In genomic region chr20:431012-431904, GRCh38 we compare ENCODE assay signal across 1 cellular context.
TF ChIP-seq lines count a peak whose summit lies in the region.

No MANE protein-coding gene starts in this region.

TF ChIP-seq in HepG2, 621 proteins besides CTCF, POLR2A, EP300 and RAD21 (continued from another document and continues in another):
- TF ChIP-seq, protein P1, sequence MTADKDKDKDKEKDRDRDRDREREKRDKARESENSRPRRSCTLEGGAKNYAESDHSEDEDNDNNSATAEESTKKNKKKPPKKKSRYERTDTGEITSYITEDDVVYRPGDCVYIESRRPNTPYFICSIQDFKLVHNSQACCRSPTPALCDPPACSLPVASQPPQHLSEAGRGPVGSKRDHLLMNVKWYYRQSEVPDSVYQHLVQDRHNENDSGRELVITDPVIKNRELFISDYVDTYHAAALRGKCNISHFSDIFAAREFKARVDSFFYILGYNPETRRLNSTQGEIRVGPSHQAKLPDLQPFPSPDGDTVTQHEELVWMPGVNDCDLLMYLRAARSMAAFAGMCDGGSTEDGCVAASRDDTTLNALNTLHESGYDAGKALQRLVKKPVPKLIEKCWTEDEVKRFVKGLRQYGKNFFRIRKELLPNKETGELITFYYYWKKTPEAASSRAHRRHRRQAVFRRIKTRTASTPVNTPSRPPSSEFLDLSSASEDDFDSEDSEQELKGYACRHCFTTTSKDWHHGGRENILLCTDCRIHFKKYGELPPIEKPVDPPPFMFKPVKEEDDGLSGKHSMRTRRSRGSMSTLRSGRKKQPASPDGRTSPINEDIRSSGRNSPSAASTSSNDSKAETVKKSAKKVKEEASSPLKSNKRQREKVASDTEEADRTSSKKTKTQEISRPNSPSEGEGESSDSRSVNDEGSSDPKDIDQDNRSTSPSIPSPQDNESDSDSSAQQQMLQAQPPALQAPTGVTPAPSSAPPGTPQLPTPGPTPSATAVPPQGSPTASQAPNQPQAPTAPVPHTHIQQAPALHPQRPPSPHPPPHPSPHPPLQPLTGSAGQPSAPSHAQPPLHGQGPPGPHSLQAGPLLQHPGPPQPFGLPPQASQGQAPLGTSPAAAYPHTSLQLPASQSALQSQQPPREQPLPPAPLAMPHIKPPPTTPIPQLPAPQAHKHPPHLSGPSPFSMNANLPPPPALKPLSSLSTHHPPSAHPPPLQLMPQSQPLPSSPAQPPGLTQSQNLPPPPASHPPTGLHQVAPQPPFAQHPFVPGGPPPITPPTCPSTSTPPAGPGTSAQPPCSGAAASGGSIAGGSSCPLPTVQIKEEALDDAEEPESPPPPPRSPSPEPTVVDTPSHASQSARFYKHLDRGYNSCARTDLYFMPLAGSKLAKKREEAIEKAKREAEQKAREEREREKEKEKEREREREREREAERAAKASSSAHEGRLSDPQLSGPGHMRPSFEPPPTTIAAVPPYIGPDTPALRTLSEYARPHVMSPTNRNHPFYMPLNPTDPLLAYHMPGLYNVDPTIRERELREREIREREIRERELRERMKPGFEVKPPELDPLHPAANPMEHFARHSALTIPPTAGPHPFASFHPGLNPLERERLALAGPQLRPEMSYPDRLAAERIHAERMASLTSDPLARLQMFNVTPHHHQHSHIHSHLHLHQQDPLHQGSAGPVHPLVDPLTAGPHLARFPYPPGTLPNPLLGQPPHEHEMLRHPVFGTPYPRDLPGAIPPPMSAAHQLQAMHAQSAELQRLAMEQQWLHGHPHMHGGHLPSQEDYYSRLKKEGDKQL (CRISPR knock-in tag; IDR thresholded peaks at IDR 0.05; ENCODE audit: low read depth), result no peak
- TF ChIP-seq, protein P2, sequence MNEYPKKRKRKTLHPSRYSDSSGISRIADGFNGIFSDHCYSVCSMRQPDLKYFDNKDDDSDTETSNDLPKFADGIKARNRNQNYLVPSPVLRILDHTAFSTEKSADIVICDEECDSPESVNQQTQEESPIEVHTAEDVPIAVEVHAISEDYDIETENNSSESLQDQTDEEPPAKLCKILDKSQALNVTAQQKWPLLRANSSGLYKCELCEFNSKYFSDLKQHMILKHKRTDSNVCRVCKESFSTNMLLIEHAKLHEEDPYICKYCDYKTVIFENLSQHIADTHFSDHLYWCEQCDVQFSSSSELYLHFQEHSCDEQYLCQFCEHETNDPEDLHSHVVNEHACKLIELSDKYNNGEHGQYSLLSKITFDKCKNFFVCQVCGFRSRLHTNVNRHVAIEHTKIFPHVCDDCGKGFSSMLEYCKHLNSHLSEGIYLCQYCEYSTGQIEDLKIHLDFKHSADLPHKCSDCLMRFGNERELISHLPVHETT (CRISPR knock-in tag; conservative IDR thresholded peaks at IDR 0.05), result peak; percentile 59; the same call in 1 of the 2 replicates
- no peak for TF ChIP-seq NFIC (IDR thresholded peaks at IDR 0.05; ENCODE audit: low read length)
- no peak for TF ChIP-seq SNAI1 (CRISPR knock-in tag; IDR thresholded peaks at IDR 0.05; ENCODE audit: borderline replicate concordance)
- 0 out of 2 replicates have a peak, but pooled peaks have one; percentile 27 for TF ChIP-seq RFX5 (IDR thresholded peaks at IDR 0.05; ENCODE audit: low read depth, low read length)
- peak; percentile 88 for TF ChIP-seq ZNF331 (CRISPR knock-in tag; IDR thresholded peaks at IDR 0.05)
- no peak for TF ChIP-seq ZSCAN31 (CRISPR knock-in tag; IDR thresholded peaks at IDR 0.05; ENCODE audit: low read depth)
- no peak for TF ChIP-seq ZFP37 (CRISPR knock-in tag; IDR thresholded peaks at IDR 0.05; ENCODE audit: borderline replicate concordance)
- TF ChIP-seq SMARCC2 (IDR thresholded peaks at IDR 0.05), result no peak
- TF ChIP-seq HBP1 (CRISPR knock-in tag; IDR thresholded peaks at IDR 0.05; ENCODE audit: low read depth), result peak; percentile 75; the same call in 1 of the 2 replicates
- TF ChIP-seq HNF1A (IDR thresholded peaks at IDR 0.05; ENCODE audit: low read depth), result no peak
- TF ChIP-seq HNF1A (CRISPR knock-in tag; IDR thresholded peaks at IDR 0.05; ENCODE audit: borderline replicate concordance), result peak; percentile 45; the same call in 1 of the 2 replicates
- peak; percentile 81 for TF ChIP-seq TGIF2 (CRISPR knock-in tag; IDR thresholded peaks at IDR 0.05)
- TF ChIP-seq ZC3H13 (CRISPR knock-in tag; IDR thresholded peaks at IDR 0.05), result peak; percentile 87
- TF ChIP-seq, protein P3, sequence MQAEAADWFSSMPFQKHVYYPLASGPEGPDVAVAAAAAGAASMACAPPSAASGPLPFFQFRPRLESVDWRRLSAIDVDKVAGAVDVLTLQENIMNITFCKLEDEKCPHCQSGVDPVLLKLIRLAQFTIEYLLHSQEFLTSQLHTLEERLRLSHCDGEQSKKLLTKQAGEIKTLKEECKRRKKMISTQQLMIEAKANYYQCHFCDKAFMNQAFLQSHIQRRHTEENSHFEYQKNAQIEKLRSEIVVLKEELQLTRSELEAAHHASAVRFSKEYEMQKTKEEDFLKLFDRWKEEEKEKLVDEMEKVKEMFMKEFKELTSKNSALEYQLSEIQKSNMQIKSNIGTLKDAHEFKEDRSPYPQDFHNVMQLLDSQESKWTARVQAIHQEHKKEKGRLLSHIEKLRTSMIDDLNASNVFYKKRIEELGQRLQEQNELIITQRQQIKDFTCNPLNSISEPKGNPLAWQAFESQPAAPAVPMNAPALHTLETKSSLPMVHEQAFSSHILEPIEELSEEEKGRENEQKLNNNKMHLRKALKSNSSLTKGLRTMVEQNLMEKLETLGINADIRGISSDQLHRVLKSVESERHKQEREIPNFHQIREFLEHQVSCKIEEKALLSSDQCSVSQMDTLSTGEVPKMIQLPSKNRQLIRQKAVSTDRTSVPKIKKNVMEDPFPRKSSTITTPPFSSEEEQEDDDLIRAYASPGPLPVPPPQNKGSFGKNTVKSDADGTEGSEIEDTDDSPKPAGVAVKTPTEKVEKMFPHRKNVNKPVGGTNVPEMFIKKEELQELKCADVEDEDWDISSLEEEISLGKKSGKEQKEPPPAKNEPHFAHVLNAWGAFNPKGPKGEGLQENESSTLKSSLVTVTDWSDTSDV (CRISPR knock-in tag; IDR thresholded peaks at IDR 0.05), result no peak
- TF ChIP-seq ZNF652 (CRISPR knock-in tag; IDR thresholded peaks at IDR 0.05; ENCODE audit: borderline replicate concordance, low read depth), result no peak
- no peak for TF ChIP-seq TCF7 (IDR thresholded peaks at IDR 0.05; ENCODE audit: low read depth)
- TF ChIP-seq JDP2 (CRISPR knock-in tag; IDR thresholded peaks at IDR 0.05; ENCODE audit: borderline replicate concordance), result no peak
- TF ChIP-seq, protein P4, sequence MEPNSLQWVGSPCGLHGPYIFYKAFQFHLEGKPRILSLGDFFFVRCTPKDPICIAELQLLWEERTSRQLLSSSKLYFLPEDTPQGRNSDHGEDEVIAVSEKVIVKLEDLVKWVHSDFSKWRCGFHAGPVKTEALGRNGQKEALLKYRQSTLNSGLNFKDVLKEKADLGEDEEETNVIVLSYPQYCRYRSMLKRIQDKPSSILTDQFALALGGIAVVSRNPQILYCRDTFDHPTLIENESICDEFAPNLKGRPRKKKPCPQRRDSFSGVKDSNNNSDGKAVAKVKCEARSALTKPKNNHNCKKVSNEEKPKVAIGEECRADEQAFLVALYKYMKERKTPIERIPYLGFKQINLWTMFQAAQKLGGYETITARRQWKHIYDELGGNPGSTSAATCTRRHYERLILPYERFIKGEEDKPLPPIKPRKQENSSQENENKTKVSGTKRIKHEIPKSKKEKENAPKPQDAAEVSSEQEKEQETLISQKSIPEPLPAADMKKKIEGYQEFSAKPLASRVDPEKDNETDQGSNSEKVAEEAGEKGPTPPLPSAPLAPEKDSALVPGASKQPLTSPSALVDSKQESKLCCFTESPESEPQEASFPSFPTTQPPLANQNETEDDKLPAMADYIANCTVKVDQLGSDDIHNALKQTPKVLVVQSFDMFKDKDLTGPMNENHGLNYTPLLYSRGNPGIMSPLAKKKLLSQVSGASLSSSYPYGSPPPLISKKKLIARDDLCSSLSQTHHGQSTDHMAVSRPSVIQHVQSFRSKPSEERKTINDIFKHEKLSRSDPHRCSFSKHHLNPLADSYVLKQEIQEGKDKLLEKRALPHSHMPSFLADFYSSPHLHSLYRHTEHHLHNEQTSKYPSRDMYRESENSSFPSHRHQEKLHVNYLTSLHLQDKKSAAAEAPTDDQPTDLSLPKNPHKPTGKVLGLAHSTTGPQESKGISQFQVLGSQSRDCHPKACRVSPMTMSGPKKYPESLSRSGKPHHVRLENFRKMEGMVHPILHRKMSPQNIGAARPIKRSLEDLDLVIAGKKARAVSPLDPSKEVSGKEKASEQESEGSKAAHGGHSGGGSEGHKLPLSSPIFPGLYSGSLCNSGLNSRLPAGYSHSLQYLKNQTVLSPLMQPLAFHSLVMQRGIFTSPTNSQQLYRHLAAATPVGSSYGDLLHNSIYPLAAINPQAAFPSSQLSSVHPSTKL (CRISPR knock-in tag; IDR thresholded peaks at IDR 0.05), result peak; percentile 70
- TF ChIP-seq GRHL1 (CRISPR knock-in tag; conservative IDR thresholded peaks at IDR 0.05), result no peak
- TF ChIP-seq, protein P5, sequence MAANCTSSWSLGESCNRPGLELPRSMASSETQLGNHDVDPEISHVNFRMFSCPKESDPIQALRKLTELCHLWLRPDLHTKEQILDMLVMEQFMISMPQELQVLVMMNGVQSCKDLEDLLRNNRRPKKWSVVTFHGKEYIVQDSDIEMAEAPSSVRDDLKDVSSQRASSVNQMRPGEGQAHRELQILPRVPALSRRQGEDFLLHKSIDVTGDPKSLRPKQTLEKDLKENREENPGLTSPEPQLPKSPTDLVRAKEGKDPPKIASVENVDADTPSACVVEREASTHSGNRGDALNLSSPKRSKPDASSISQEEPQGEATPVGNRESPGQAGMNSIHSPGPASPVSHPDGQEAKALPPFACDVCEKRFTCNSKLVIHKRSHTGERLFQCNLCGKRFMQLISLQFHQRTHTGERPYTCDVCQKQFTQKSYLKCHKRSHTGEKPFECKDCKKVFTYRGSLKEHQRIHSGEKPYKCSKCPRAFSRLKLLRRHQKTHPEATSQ (CRISPR knock-in tag; IDR thresholded peaks at IDR 0.05; ENCODE audit: borderline replicate concordance), result no peak
- TF ChIP-seq MIER2 (CRISPR knock-in tag; IDR thresholded peaks at IDR 0.05), result peak; percentile 88
- TF ChIP-seq, protein P6, sequence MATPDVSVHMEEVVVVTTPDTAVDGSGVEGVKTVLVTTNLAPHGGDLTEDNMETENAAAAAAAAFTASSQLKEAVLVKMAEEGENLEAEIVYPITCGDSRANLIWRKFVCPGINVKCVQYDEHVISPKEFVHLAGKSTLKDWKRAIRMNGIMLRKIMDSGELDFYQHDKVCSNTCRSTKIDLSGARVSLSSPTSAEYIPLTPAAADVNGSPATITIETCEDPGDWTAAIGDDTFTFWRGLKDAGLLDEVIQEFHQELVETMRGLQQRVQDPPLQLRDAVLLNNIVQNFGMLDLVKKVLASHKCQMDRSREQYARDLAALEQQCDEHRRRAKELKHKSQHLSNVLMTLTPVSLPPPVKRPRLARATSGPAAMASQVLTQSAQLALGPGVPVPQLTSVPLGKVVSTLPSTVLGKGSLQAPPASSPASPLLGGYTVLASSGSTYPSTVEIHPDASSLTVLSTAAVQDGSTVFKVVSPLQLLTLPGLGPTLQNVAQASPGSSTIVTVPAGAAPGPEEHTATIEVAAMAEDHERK (CRISPR knock-in tag; IDR thresholded peaks at IDR 0.05; ENCODE audit: low read depth), result peak; percentile 40; the same call in 1 of the 2 replicates
- TF ChIP-seq ZBTB2 (CRISPR knock-in tag; IDR thresholded peaks at IDR 0.05; ENCODE audit: low read depth), result no peak
